21 cellular contexts compared by ENCODE assay signal in genomic region chr11:126624491-126624890, GRCh38.
DNase-seq lines count a peak whose midpoint lies in the region; ATAC-seq and TF ChIP-seq lines count a peak whose summit lies in the region.
"Had no signal": no experiment of that assay in that cellular context is flagged by ENCODE, and none has a peak within 500 bp of the region (broad histone marks: within the 10 kb centered on the region; RNA-seq: fewer than 3 reads in every experiment).

No MANE protein-coding gene starts in this region.

- no peak overlapping the region for H3K9ac ChIP-seq in GM23248
- H3K9ac ChIP-seq: BLaER1 treated with 17β-estradiol and CSF1 and Interleukin-3, amounts not matched to agents 10 nM and 100 nM had no signal

- no peak for TF ChIP-seq CTCF in type B pancreatic cell (conservative IDR thresholded peaks at IDR 0.05)

- peak; percentile 29 for DNase-seq in GM23248
- DNase-seq in NCI-H345 treated with DMSO at 0.1 percent for 48 hours (lab: John Stamatoyannopoulos, UW; ENCODE audit: unreplicated experiment): peak; percentile 32
- no peak for DNase-seq in type B pancreatic cell (ENCODE audit: extremely low spot score, unreplicated experiment)
- no peak for DNase-seq in dermis blood vessel endothelial cell
- DNase-seq in activated CD4-positive, alpha-beta memory T cell treated with anti-CD3 and anti-CD28 coated beads, Interleukin-2, amount 10 ng/mL, durations not matched to agents 7 days and 5 days: no peak
- DNase-seq: Caco-2; CD4-positive, alpha-beta memory T cell; DMS 273 treated with DMSO at 0.1 percent for 48 hours; DND-41; GOT3; NCI-H1694; NCI-H2081; NCI-H524; NCI-H82; Peyer's patch; SJCRH30 had no signal

- in situ Hi-C loops in GM23248 (cut with MboI): loop anchor here (25.0 kb wide), 1 partner anchor 713 kb away; no protein-coding TSS in a partner anchor

- H3K27me3 ChIP-seq in GM23248 (replicated peaks; ENCODE audit: insufficient read depth): no peaks in the 10 kb centered on the region
- H3K27me3 ChIP-seq: BLaER1 treated with 17β-estradiol and CSF1 and Interleukin-3, amounts not matched to agents 10 nM and 100 nM; Peyer's patch; SJCRH30 had no signal

- H3K36me3 ChIP-seq in GM23248 (ENCODE audit: low read depth): no peaks in the 10 kb centered on the region
- H3K36me3 ChIP-seq: BLaER1 treated with 17β-estradiol and CSF1 and Interleukin-3, amounts not matched to agents 10 nM and 100 nM; Peyer's patch; SJCRH30 had no signal

- no peak overlapping the region for H3K4me2 ChIP-seq in GM23248 (ENCODE audit: unreplicated experiment)
- H3K4me2 ChIP-seq: BLaER1 treated with 17β-estradiol and CSF1 and Interleukin-3, amounts not matched to agents 10 nM and 100 nM had no signal

- H3K4me3 ChIP-seq in GM23248: no peak overlapping the region
- H3K4me3 ChIP-seq: BLaER1 treated with 17β-estradiol and CSF1 and Interleukin-3, amounts not matched to agents 10 nM and 100 nM; Peyer's patch; SJCRH30 had no signal

- H3K79me2 ChIP-seq in GM23248 (ENCODE audit: insufficient read depth): no peaks in the 10 kb centered on the region

- H4K20me1 ChIP-seq in GM23248 (ENCODE audit: insufficient read depth): no peaks in the 10 kb centered on the region
- H4K20me1 ChIP-seq: BLaER1 treated with 17β-estradiol and CSF1 and Interleukin-3, amounts not matched to agents 10 nM and 100 nM had no signal

- H3K4me3 Mint-ChIP-seq in type B pancreatic cell: no peak overlapping the region
- no peak overlapping the region for H3K4me3 Mint-ChIP-seq in activated CD4-positive, alpha-beta memory T cell treated with anti-CD3 and anti-CD28 coated beads, Interleukin-2, amount 10 ng/mL, durations not matched to agents 7 days and 5 days
- H3K4me3 Mint-ChIP-seq: CD4-positive, alpha-beta memory T cell; IgD-negative memory B cell had no signal

- H3K36me3 Mint-ChIP-seq in type B pancreatic cell: no peaks in the 10 kb centered on the region
- H3K36me3 Mint-ChIP-seq in activated CD4-positive, alpha-beta memory T cell treated with anti-CD3 and anti-CD28 coated beads, Interleukin-2, amount 10 ng/mL, durations not matched to agents 7 days and 5 days (ENCODE audit: low read depth): no peaks in the 10 kb centered on the region
- H3K36me3 Mint-ChIP-seq: CD4-positive, alpha-beta memory T cell had no signal

- H3K4me1 ChIP-seq in GM23248 (ENCODE audit: insufficient read depth): peaks cover 14% of the 10 kb centered on the region
- H3K4me1 ChIP-seq: Caco-2, Peyer's patch, SJCRH30 had no signal

- POLR2A ChIA-PET in activated CD4-positive, alpha-beta memory T cell treated with anti-CD3 and anti-CD28 coated beads, Interleukin-2, amount 10 ng/mL, durations not matched to agents 7 days and 5 days (lab: Charles Lee): no interaction called here

- ATAC-seq in esophagus mucosa (peak; percentile 56), HG03460 (IDR thresholded peaks at IDR 0.05; ENCODE audit: unreplicated experiment) (no peak)
- ATAC-seq: HCT116 had no signal

- peaks cover 11% of the 10 kb centered on the region for H3F3A ChIP-seq in GM23248 (ENCODE audit: insufficient read depth)

- peaks cover 36% of the 10 kb centered on the region for H3K27me3 Mint-ChIP-seq in type B pancreatic cell
- H3K27me3 Mint-ChIP-seq in activated CD4-positive, alpha-beta memory T cell treated with anti-CD3 and anti-CD28 coated beads, Interleukin-2, amount 10 ng/mL, durations not matched to agents 7 days and 5 days: peaks cover 5% of the 10 kb centered on the region

- no peaks in the 10 kb centered on the region for H3K9me3 Mint-ChIP-seq in type B pancreatic cell
- H3K9me3 Mint-ChIP-seq in activated CD4-positive, alpha-beta memory T cell treated with anti-CD3 and anti-CD28 coated beads, Interleukin-2, amount 10 ng/mL, durations not matched to agents 7 days and 5 days: no peaks in the 10 kb centered on the region
- H3K9me3 Mint-ChIP-seq: IgD-negative memory B cell had no signal

- H2AFZ ChIP-seq in GM23248: no peak overlapping the region

- H3K4me1 Mint-ChIP-seq in type B pancreatic cell (ENCODE audit: unreplicated experiment): peaks cover 19% of the 10 kb centered on the region
- H3K4me1 Mint-ChIP-seq in activated CD4-positive, alpha-beta memory T cell treated with anti-CD3 and anti-CD28 coated beads, Interleukin-2, amount 10 ng/mL, durations not matched to agents 7 days and 5 days: no peaks in the 10 kb centered on the region
- H3K4me1 Mint-ChIP-seq: CD4-positive, alpha-beta memory T cell; IgD-negative memory B cell had no signal

- H3K9me3 ChIP-seq in GM23248 (ENCODE audit: low read depth): no peaks in the 10 kb centered on the region
- H3K9me3 ChIP-seq: BLaER1 treated with 17β-estradiol and CSF1 and Interleukin-3, amounts not matched to agents 10 nM and 100 nM; Caco-2; Peyer's patch; SJCRH30 had no signal

- peak overlapping the region; percentile 42 for H3K27ac Mint-ChIP-seq in type B pancreatic cell
- no peak overlapping the region for H3K27ac Mint-ChIP-seq in activated CD4-positive, alpha-beta memory T cell treated with anti-CD3 and anti-CD28 coated beads, Interleukin-2, amount 10 ng/mL, durations not matched to agents 7 days and 5 days
- H3K27ac Mint-ChIP-seq: CD4-positive, alpha-beta memory T cell; IgD-negative memory B cell had no signal

- no peaks in the 10 kb centered on the region for H3K9me2 ChIP-seq in GM23248 (ENCODE audit: insufficient read depth)

- CTCF ChIA-PET in activated CD4-positive, alpha-beta memory T cell treated with anti-CD3 and anti-CD28 coated beads, Interleukin-2, amount 10 ng/mL, durations not matched to agents 7 days and 5 days (lab: Charles Lee): no interaction called here

- 34 to 35% methylated on average over 7 of the region's 7 CpGs for WGBS in GM23248 (ENCODE audit: low coverage in 1 of 2, low lambda C conversion rate in 2 of 2, missing lambda C conversion rate in 2 of 2), 2 experiments

- no peak overlapping the region for H3K27ac ChIP-seq in GM23248
- H3K27ac ChIP-seq: BLaER1 treated with 17β-estradiol and CSF1 and Interleukin-3, amounts not matched to agents 10 nM and 100 nM; Peyer's patch; SJCRH30 had no signal

Comparison
In these comparisons a context has a peak if more than half of its experiments do, and no peak if none do; other contexts are left out.
1. DNase-seq: peak in GM23248 (single experiment) and NCI-H345 treated with DMSO at 0.1 percent for 48 hours (single experiment); none in type B pancreatic cell (single experiment), dermis blood vessel endothelial cell (single experiment) and activated CD4-positive, alpha-beta memory T cell treated with anti-CD3 and anti-CD28 coated beads, Interleukin-2, amount 10 ng/mL, durations not matched to agents 7 days and 5 days (single experiment).